ENCODE assay signal across 8 cellular contexts in the genomic region with DNA sequence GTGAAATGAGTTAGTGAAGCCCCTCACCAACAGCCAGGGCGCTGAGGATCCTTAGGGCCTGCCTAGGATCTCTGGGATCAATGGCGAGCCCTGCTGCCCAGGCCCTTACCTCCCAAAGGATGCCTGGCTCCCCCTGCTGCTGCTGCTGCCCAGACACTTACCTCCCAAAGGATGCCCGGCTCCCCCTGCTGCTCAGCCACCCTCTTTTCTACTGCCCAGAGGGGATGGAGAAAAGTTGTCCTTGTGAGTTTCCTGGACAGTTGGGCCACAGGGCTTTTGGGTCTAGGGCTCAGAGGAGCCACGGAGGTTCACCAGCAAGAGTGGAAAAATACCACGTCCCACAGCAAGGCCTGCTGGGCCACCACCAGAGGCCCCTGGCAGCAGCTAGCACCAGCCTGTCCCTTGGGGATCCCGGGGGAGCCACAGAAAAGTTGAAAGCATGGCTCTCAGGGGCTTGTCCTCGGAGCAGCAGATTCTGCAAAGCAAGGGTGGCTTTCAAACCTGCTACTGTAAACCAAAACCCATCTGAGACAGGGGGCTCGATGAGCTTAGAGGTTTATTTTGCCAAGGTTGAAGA. TPM values are rescaled to one million over a fixed set of nuclear protein-coding genes. Genes with fewer than 3 reads are reported as not detected.
DNase-seq lines count a peak whose midpoint lies in the region; ATAC-seq and TF ChIP-seq lines count a peak whose summit lies in the region.

No MANE protein-coding gene starts in this region.

- no TSS peak for BruUV-seq in HCT116 (replicated peaks; lab: Mats Ljungman, UMichigan)

- H3K4me1 ChIP-seq in DND-41 (ENCODE audit: insufficient read depth, low read length) (no peaks in the 10 kb centered on the region), HCT116 (ENCODE audit: control insufficient read depth in 1 of 2, insufficient read depth in 2 of 2, low read length in 2 of 2) (no peaks in the 10 kb centered on the region), body of pancreas (peaks cover 43% of the 10 kb centered on the region)

- H3K9me2 ChIP-seq in HCT116 (ENCODE audit: insufficient read depth) = no peaks in the 10 kb centered on the region

- H3K9ac ChIP-seq in DND-41 (ENCODE audit: low read depth, low read length) = no peak overlapping the region
- H3K9ac ChIP-seq in HCT116 (ENCODE audit: low read length) = no peak overlapping the region

- DNase-seq in DND-41 (peak; percentile 23), HCT116 (ENCODE audit: low read depth, low spot score) (peak; percentile 32), RWPE1 (ENCODE audit: low spot score) (peak; percentile 56), body of pancreas (peak; percentile 35 to 47 (median 42)), inferior parietal cortex (ENCODE audit: extremely low spot score) (peak; percentile 22)
- DNase-seq in stimulated activated CD8-positive, alpha-beta memory T cell treated with anti-CD3 and anti-CD28 coated beads, Interleukin-4, amount 100 ng/mL, for 48 hours = peak; percentile 39

- CTCF ChIA-PET in HCT116 (lab: Charles Lee) = interaction anchor here (0.7 to 1.7 kb wide), 7 partner anchors 59 to 258 kb away, joined by 3 to 12 read pairs (median 4); a partner anchor contains a TSS
- CTCF ChIA-PET in RWPE1 (lab: Yijun Ruan, JAX) = interaction anchor here (0.6 to 2.0 kb wide), 7 partner anchors 16 to 258 kb away, joined by 3 to 7 read pairs (median 4); no protein-coding TSS in a partner anchor

- TF ChIP-seq POLR2A in HCT116 (IDR thresholded peaks at IDR 0.05; ENCODE audit: borderline replicate concordance, extremely low read depth, insufficient read depth, insufficient read length) (no peak), body of pancreas (IDR thresholded peaks at IDR 0.05) (no peak)

- POLR2A ChIA-PET in HCT116 (lab: Charles Lee) (no interaction called here), RWPE1 (lab: Yijun Ruan, JAX; ENCODE audit: low non-redundant PET) (no interaction called here)

- H3K27me3 ChIP-seq in DND-41 (ENCODE audit: insufficient read depth, low read length, poor library complexity) (no peaks in the 10 kb centered on the region), HCT116 (ENCODE audit: insufficient read depth, low read length) (no peaks in the 10 kb centered on the region), body of pancreas (no peaks in the 10 kb centered on the region)

- H2AFZ ChIP-seq in DND-41 (ENCODE audit: low read depth, low read length) = no peak overlapping the region
- no peak overlapping the region for H2AFZ ChIP-seq in HCT116 (ENCODE audit: low read depth, low read length, poor library complexity, severe bottlenecking)

- no peaks in the 10 kb centered on the region for H3K79me2 ChIP-seq in DND-41 (ENCODE audit: insufficient read depth, low read length)
- no peaks in the 10 kb centered on the region for H3K79me2 ChIP-seq in HCT116 (ENCODE audit: insufficient read depth, low read length)

- no peak overlapping the region for H3K4me3 ChIP-seq in DND-41 (ENCODE audit: low read depth in 1 of 2, low read length in 2 of 2)
- no peak overlapping the region for H3K4me3 ChIP-seq in HCT116 (replicated peaks in 1 of 2; ENCODE audit: low read depth in 1 of 2, low read length in 2 of 2)
- no peak overlapping the region for H3K4me3 ChIP-seq in body of pancreas

- TF ChIP-seq RAD21 in HCT116 (IDR thresholded peaks at IDR 0.05; ENCODE audit: low read depth) = peak; percentile 96

- peaks cover 33% of the 10 kb centered on the region for H3K36me3 ChIP-seq in DND-41 (ENCODE audit: insufficient read depth, low read length)
- H3K36me3 ChIP-seq in HCT116 (ENCODE audit: control insufficient read depth in 1 of 2, insufficient read depth in 2 of 2, low read length in 2 of 2) = peaks cover 11 to 17% of the 10 kb centered on the region in 2 experiments; a peak in 3 of 4 replicates
- no peaks in the 10 kb centered on the region for H3K36me3 ChIP-seq in body of pancreas (replicated peaks in 1 of 2; ENCODE audit: insufficient read depth in 1 of 2, low read depth in 2 of 2)

- H3K27ac ChIP-seq in DND-41 (ENCODE audit: low read length) = no peak overlapping the region
- no peak overlapping the region for H3K27ac ChIP-seq in HCT116 (ENCODE audit: low read depth, low read length)
- H3K27ac ChIP-seq in RWPE1 = peak overlapping the region; percentile 48
- H3K27ac ChIP-seq in body of pancreas = peak overlapping the region in 2 of 4 donors; percentile 40 to 58

- WGBS in body of pancreas, 2 donors = 73 to 74% methylated on average over 7 to 8 of the region's 8 CpGs

- peaks cover 9% of the 10 kb centered on the region; the same call in 1 of the 2 replicates for H4K20me1 ChIP-seq in DND-41 (ENCODE audit: insufficient read depth, low read length)
- no peaks in the 10 kb centered on the region for H4K20me1 ChIP-seq in HCT116 (ENCODE audit: insufficient read depth)

- RAD21 ChIA-PET in HCT116 (lab: Charles Lee; ENCODE audit: low non-redundant PET in 1 of 2, low total read pairs in 2 of 2, uncharacterized antibody in 2 of 2, unreplicated experiment in 2 of 2) = interaction anchor here (0.6 to 1.7 kb wide), 4 partner anchors 9 to 258 kb away, joined by 3 to 7 read pairs (median 3); no protein-coding TSS in a partner anchor

- TF ChIP-seq CTCF in DND-41 (IDR thresholded peaks at IDR 0.05; ENCODE audit: borderline replicate concordance, extremely low read depth, low read length, poor library complexity, severe bottlenecking) (peak; percentile 58), HCT116 (IDR thresholded peaks at IDR 0.05 in 2 of 3, conservative IDR thresholded peaks at IDR 0.05 in 1 of 3; ENCODE audit: borderline replicate concordance in 1 of 3, insufficient read depth in 1 of 3, low read depth in 2 of 3, low read length in 2 of 3) (peak; percentile 69 to 99 (median 81)), RWPE1 (conservative IDR thresholded peaks at IDR 0.05; ENCODE audit: low read depth) (peak; percentile 48), body of pancreas (IDR thresholded peaks at IDR 0.05) (peak in 6 of 7 experiments; percentile 18 to 65 (median 42))

- ATAC-seq in DND-41 (ENCODE audit: insufficient read depth, low read depth) (peak; percentile 54; the same call in 2 of the 3 replicates), HCT116 (peak; percentile 89), body of pancreas (peak; percentile 30), GM18858 (IDR thresholded peaks at IDR 0.05; ENCODE audit: unreplicated experiment) (no peak), HG03159 (IDR thresholded peaks at IDR 0.05; ENCODE audit: unreplicated experiment) (no peak)

- H3K9me3 ChIP-seq in DND-41 (ENCODE audit: insufficient read depth, low read length, severe bottlenecking) = no peaks in the 10 kb centered on the region
- H3K9me3 ChIP-seq in HCT116 (ENCODE audit: control insufficient read depth in 1 of 2, insufficient read depth in 1 of 2, low read depth in 1 of 2, low read length in 2 of 2) = no peaks in the 10 kb centered on the region
- no peaks in the 10 kb centered on the region for H3K9me3 ChIP-seq in body of pancreas

- no peak overlapping the region for H3K4me2 ChIP-seq in DND-41 (ENCODE audit: insufficient read depth, low read length)
- no peak overlapping the region for H3K4me2 ChIP-seq in HCT116 (ENCODE audit: low read length)

- intact Hi-C loops in HCT116 (cut with micrococcal nuclease) (loop anchor here (1.0 to 2.0 kb wide), 3 partner anchors 201 to 566 kb away; no protein-coding TSS in a partner anchor), body of pancreas (cut with DNase I) (loop anchor here (10.0 kb wide), 1 partner anchor 567 kb away; no protein-coding TSS in a partner anchor)

TF ChIP-seq in HCT116, 20 proteins besides CTCF, POLR2A, EP300 and RAD21:
- TF ChIP-seq ELF1 (IDR thresholded peaks at IDR 0.05; ENCODE audit: borderline replicate concordance, low read depth) = no peak
- no peak for TF ChIP-seq EGR1 (IDR thresholded peaks at IDR 0.05; ENCODE audit: low read depth)
- no peak for TF ChIP-seq CEBPB (IDR thresholded peaks at IDR 0.05; ENCODE audit: low read depth)
- no peak for TF ChIP-seq YY1 (IDR thresholded peaks at IDR 0.05; ENCODE audit: extremely low read depth, insufficient replicate concordance, low read depth, low read length)
- no peak for TF ChIP-seq ZNF274 (IDR thresholded peaks at IDR 0.05; ENCODE audit: low read depth, low read length)
- no peak for TF ChIP-seq CBX3 (IDR thresholded peaks at IDR 0.05; ENCODE audit: low read depth)
- no peak for TF ChIP-seq JUND (IDR thresholded peaks at IDR 0.05)
- TF ChIP-seq SIN3A (IDR thresholded peaks at IDR 0.05; ENCODE audit: low read depth) = no peak
- TF ChIP-seq, protein P1, sequence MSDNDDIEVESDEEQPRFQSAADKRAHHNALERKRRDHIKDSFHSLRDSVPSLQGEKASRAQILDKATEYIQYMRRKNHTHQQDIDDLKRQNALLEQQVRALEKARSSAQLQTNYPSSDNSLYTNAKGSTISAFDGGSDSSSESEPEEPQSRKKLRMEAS (IDR thresholded peaks at IDR 0.05) = no peak
- TF ChIP-seq ZFX (IDR thresholded peaks at IDR 0.05) = no peak
- TF ChIP-seq, protein P2, sequence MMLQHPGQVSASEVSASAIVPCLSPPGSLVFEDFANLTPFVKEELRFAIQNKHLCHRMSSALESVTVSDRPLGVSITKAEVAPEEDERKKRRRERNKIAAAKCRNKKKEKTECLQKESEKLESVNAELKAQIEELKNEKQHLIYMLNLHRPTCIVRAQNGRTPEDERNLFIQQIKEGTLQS (IDR thresholded peaks at IDR 0.05) = no peak
- TF ChIP-seq POLR2AphosphoS5 (IDR thresholded peaks at IDR 0.05; ENCODE audit: low read depth, low read length) = no peak
- no peak for TF ChIP-seq SRF (IDR thresholded peaks at IDR 0.05; ENCODE audit: low read depth)
- TF ChIP-seq EZH2 (IDR thresholded peaks at IDR 0.05) = no peak

RNA-seq across cellular contexts. Expression of a gene that starts 59.4 kb away (rescaled TPM):
- total RNA-seq in HCT116 (2021; ENCODE audit: unreplicated experiment) (36.3 TPM), body of pancreas (1 to 10 TPM; 4.9 to 5.7 TPM)
- 23.0 and 33.5 TPM in 2 replicates for polyA plus RNA-seq in HCT116 (2012)

Comparison
In these comparisons a context has a peak if more than half of its experiments do, and no peak if none do; other contexts are left out.
1. ATAC-seq: peak in DND-41 (single experiment), HCT116 (single experiment) and body of pancreas (single experiment); none in GM18858 (single experiment) and HG03159 (single experiment).
2. Peak in every context shown above with its lines, with median percentiles within 50 percentile points of each other: DNase-seq and CTCF ChIP-seq.